Comparison of ENCODE assay signal across 26 cellular contexts in the genomic region with DNA sequence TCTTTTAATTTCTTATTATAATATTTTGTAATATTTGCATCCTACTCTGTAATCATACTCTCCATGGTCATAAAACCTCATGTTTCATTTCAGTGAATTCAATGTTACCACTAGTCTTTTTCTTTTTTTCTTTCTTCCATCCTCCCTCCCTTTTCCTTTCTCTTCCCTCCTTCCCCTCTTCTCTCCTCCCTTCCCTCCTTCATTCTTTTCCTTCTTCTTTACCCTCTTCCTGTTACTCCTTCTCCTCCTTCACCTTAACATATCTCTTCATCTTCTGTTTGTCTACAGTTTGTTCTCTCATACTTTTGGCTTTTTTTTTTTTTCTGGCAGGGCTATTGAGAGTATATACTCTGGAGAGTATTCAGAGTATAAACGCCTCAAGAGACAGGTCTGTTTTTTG.
"Had no signal": no experiment of that assay in that cellular context is flagged by ENCODE, and none has a peak within 500 bp of the region (broad histone marks: within the 10 kb centered on the region; RNA-seq: fewer than 3 reads in every experiment).

No MANE protein-coding gene starts in this region.

- ATAC-seq: left colon; left lung; lower lobe of right lung; naive thymus-derived CD8-positive, alpha-beta T cell; sciatic nerve; stimulated activated naive B cell treated with anti-CD40 and anti-IgM and Interleukin-4, amounts not matched to agents 10 μg/mL and 1 μg/mL and 100 μg/mL, for 72 hours; stimulated activated naive CD8-positive, alpha-beta T cell treated with anti-CD3 and anti-CD28 coated beads, Interleukin-15, Interleukin-2, amounts not matched to agents 100 U/mL and 50 U/mL, for 24 hours had no signal

- FAIRE-seq: islet of Langerhans, kidney had no signal

- H3K27ac ChIP-seq: left lung, lower lobe of right lung, right atrium auricular region, skin epidermis, stomach, testis, thyroid gland, transverse colon, upper lobe of left lung, vagina had no signal

- H3K4me3 ChIP-seq: left lung, lower lobe of right lung, right atrium auricular region, skin epidermis, stomach, testis, thyroid gland, transverse colon, upper lobe of left lung, vagina had no signal

- H3K36me3 ChIP-seq: left lung, lower lobe of right lung, right atrium auricular region, stomach, thyroid gland, transverse colon, upper lobe of left lung, vagina had no signal

- H3K27me3 ChIP-seq: left lung, right atrium auricular region, stomach, testis, thyroid gland, transverse colon, upper lobe of left lung, vagina had no signal

- H3K4me1 ChIP-seq: left lung, right atrium auricular region, testis, thyroid gland, upper lobe of left lung had no signal

- DNase-seq: hypothalamus; immature natural killer cell; kidney; left colon; left lung; lower lobe of right lung; mammary epithelial cell; mesenchymal stem cell; naive thymus-derived CD8-positive, alpha-beta T cell; nucleus accumbens; stimulated activated CD4-positive, alpha-beta T cell treated with anti-CD3 and anti-CD28 coated beads, Interleukin-12 subunit alpha, Interleukin-12 subunit beta, amount 100 ng/mL, for 4 hours; stimulated activated CD4-positive, alpha-beta T cell treated with anti-CD3 and anti-CD28 coated beads, Interleukin-15, amount 100 ng/mL, for 24 hours; stimulated activated CD4-positive, alpha-beta T cell treated with anti-CD3 and anti-CD28 coated beads, Interleukin-2, amount 100 ng/mL, for 24 hours; stimulated activated CD4-positive, alpha-beta T cell treated with anti-CD3 and anti-CD28 coated beads, Interleukin-4, amount 100 ng/mL, for 1 hour; stimulated activated naive B cell treated with anti-CD40 and anti-IgM and Interleukin-4, amounts not matched to agents 10 μg/mL and 1 μg/mL and 100 μg/mL, for 72 hours; stimulated activated naive CD8-positive, alpha-beta T cell treated with anti-CD3 and anti-CD28 coated beads, Interleukin-15, Interleukin-2, amounts not matched to agents 100 U/mL and 50 U/mL, for 24 hours; stomach; testis; thyroid gland; transverse colon; upper lobe of left lung had no signal

- H3K9me3 ChIP-seq: left lung, lower lobe of right lung, right atrium auricular region, stomach, testis, thyroid gland, transverse colon, upper lobe of left lung, vagina had no signal
